10 cellular contexts compared by ENCODE assay signal in the genomic region with DNA sequence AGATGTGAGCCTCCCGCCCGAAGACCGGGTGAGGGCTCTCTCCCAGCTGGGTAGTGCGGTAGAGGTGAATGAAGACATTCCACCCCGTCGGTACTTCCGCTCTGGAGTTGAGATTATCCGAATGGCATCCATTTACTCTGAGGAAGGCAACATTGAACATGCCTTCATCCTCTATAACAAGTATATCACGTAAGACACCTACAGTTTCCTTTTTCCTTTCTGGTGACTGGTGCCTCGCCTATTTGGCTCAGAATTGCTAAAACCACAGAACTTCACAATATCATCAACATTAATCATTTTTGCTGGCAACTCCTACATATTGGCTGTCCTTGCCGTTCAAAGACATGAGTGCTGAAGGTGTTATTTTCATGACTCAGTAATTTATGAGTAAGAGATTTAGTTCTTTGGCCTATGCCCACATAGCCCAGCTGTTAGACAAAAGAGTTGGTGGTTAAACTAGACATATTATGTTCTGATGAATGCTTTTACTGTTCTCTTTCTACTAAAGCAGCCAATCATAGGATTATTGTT. TPM values are rescaled to one million over a fixed set of nuclear protein-coding genes. Genes with fewer than 3 reads are reported as not detected.
DNase-seq lines count a peak whose midpoint lies in the region; ATAC-seq, FAIRE-seq and TF ChIP-seq lines count a peak whose summit lies in the region.
"Had no signal": no experiment of that assay in that cellular context is flagged by ENCODE, and none has a peak within 500 bp of the region (broad histone marks: within the 10 kb centered on the region; RNA-seq: fewer than 3 reads in every experiment).

No MANE protein-coding gene starts in this region.

- TF ChIP-seq CTCF in fibroblast of mammary gland (conservative IDR thresholded peaks at IDR 0.05; ENCODE audit: control insufficient read depth, insufficient read depth, low read depth, low read length) (no peak), spleen (IDR thresholded peaks at IDR 0.05 in 8 of 11, conservative IDR thresholded peaks at IDR 0.05 in 3 of 11) (no peak)

- H3K36me3 Mint-ChIP-seq in activated CD4-positive, alpha-beta memory T cell treated with anti-CD3 and anti-CD28 coated beads, Interleukin-2, amount 10 ng/mL, durations not matched to agents 7 days and 5 days (ENCODE audit: low read depth), result peaks cover 47% of the 10 kb centered on the region

- intact Hi-C loops in spleen (cut with DNase I; ENCODE audit: low total_unique reads), result no loop called here

- peaks cover 50% of the 10 kb centered on the region for H3K4me1 Mint-ChIP-seq in activated CD4-positive, alpha-beta memory T cell treated with anti-CD3 and anti-CD28 coated beads, Interleukin-2, amount 10 ng/mL, durations not matched to agents 7 days and 5 days

- FAIRE-seq in HTR-8/SVneo (lab: Jason Lieb, UNC), result no peak

- peaks cover 12 to 56% (median 29%) of the 10 kb centered on the region in 6 donors for H3K4me1 ChIP-seq in spleen

- CTCF ChIA-PET in activated CD4-positive, alpha-beta memory T cell treated with anti-CD3 and anti-CD28 coated beads, Interleukin-2, amount 10 ng/mL, durations not matched to agents 7 days and 5 days (lab: Charles Lee), result interaction anchor here (1.1 kb wide), 1 partner anchor 21 kb away, joined by 3 read pairs; no protein-coding TSS in a partner anchor

- peak overlapping the region; percentile 95 for H3K4me3 Mint-ChIP-seq in activated CD4-positive, alpha-beta memory T cell treated with anti-CD3 and anti-CD28 coated beads, Interleukin-2, amount 10 ng/mL, durations not matched to agents 7 days and 5 days

- 69 to 82% (median 76%) methylated on average over 11 of the region's 11 CpGs for WGBS in spleen, 5 donors

- no peak for ATAC-seq in GM21576 (IDR thresholded peaks at IDR 0.05; ENCODE audit: unreplicated experiment)

- H3K27ac ChIP-seq in spleen, result peak overlapping the region in 2 of 8 donors; percentile 11 to 96

- H3K27me3 Mint-ChIP-seq in activated CD4-positive, alpha-beta memory T cell treated with anti-CD3 and anti-CD28 coated beads, Interleukin-2, amount 10 ng/mL, durations not matched to agents 7 days and 5 days, result no peaks in the 10 kb centered on the region

- H3K27me3 ChIP-seq in spleen (replicated peaks in 1 of 7), result no peaks in the 10 kb centered on the region

- peaks cover 6% of the 10 kb centered on the region for H3K9me3 Mint-ChIP-seq in activated CD4-positive, alpha-beta memory T cell treated with anti-CD3 and anti-CD28 coated beads, Interleukin-2, amount 10 ng/mL, durations not matched to agents 7 days and 5 days

- H3K27ac Mint-ChIP-seq in activated CD4-positive, alpha-beta memory T cell treated with anti-CD3 and anti-CD28 coated beads, Interleukin-2, amount 10 ng/mL, durations not matched to agents 7 days and 5 days, result peak overlapping the region; percentile 93
- H3K27ac Mint-ChIP-seq: H9 had no signal

- DNase-seq in HK-2 (ENCODE audit: unreplicated experiment) (peak; percentile 52), fibroblast of mammary gland (ENCODE audit: low read depth) (peak; percentile 97), HuH-7 (ENCODE audit: low spot score) (no peak), spleen (no peak), HTR-8/SVneo (ENCODE audit: insufficient read length, low spot score) (no peak)
- peak; percentile 20 for DNase-seq in activated CD4-positive, alpha-beta memory T cell treated with anti-CD3 and anti-CD28 coated beads, Interleukin-2, amount 10 ng/mL, durations not matched to agents 7 days and 5 days
- DNase-seq in stimulated activated CD4-positive, alpha-beta T cell treated with anti-CD3 and anti-CD28 coated beads, Interleukin-4, amount 100 ng/mL, for 48 hours (ENCODE audit: low read depth in 2 of 2), result peak; percentile 4 to 13
- DNase-seq: H9, SIG-M5 had no signal

- peaks cover 3 to 52% (median 35%) of the 10 kb centered on the region in 6 donors for H3K36me3 ChIP-seq in spleen

- POLR2A ChIA-PET in activated CD4-positive, alpha-beta memory T cell treated with anti-CD3 and anti-CD28 coated beads, Interleukin-2, amount 10 ng/mL, durations not matched to agents 7 days and 5 days (lab: Charles Lee), result no interaction called here

- no peak overlapping the region for H3K4me3 ChIP-seq in fibroblast of mammary gland (ENCODE audit: control insufficient read depth, low read depth, low read length)
- no peak overlapping the region for H3K4me3 ChIP-seq in spleen

- TF ChIP-seq POLR2A in spleen (IDR thresholded peaks at IDR 0.05), result no peak

- H3K9me3 ChIP-seq in spleen, result no peaks in the 10 kb centered on the region

RNA-seq across cellular contexts. Expression of a gene that starts 2.2 kb away (rescaled TPM):
- total RNA-seq in activated CD4-positive, alpha-beta memory T cell treated with anti-CD3 and anti-CD28 coated beads, Interleukin-2, amount 10 ng/mL, durations not matched to agents 7 days and 5 days, result 10 to 100 TPM; 51.1 to 51.2 TPM
- total RNA-seq in spleen, result 10 to 100 TPM; 26.2 to 35.1 (median 28.5) TPM
- 10 to 100 TPM; 19.5 to 28.5 (median 26.6) TPM for polyA plus RNA-seq in spleen

RNA-seq across cellular contexts. Expression of a gene that starts 47.0 kb away (rescaled TPM):
- total RNA-seq in activated CD4-positive, alpha-beta memory T cell treated with anti-CD3 and anti-CD28 coated beads, Interleukin-2, amount 10 ng/mL, durations not matched to agents 7 days and 5 days, result not detected
- not detected for total RNA-seq in spleen
- not detected for polyA plus RNA-seq in spleen

RNA-seq across cellular contexts. Expression of a gene that starts 51.0 kb away (rescaled TPM):
- 10 to 100 TPM; 29.6 to 30.7 TPM for total RNA-seq in activated CD4-positive, alpha-beta memory T cell treated with anti-CD3 and anti-CD28 coated beads, Interleukin-2, amount 10 ng/mL, durations not matched to agents 7 days and 5 days
- total RNA-seq in spleen, result 10 to 100 TPM; 24.5 to 49.3 (median 29.9) TPM
- 10 to 100 TPM; 17.2 to 25.3 (median 25.1) TPM for polyA plus RNA-seq in spleen

Comparison
In these comparisons a context has a peak if more than half of its experiments do, and no peak if none do; other contexts are left out.
1. DNase-seq: peak in HK-2 (single experiment), activated CD4-positive, alpha-beta memory T cell treated with anti-CD3 and anti-CD28 coated beads, Interleukin-2, amount 10 ng/mL, durations not matched to agents 7 days and 5 days (single experiment), fibroblast of mammary gland (single experiment) and stimulated activated CD4-positive, alpha-beta T cell treated with anti-CD3 and anti-CD28 coated beads, Interleukin-4, amount 100 ng/mL, for 48 hours (2 of 2); none in HuH-7 (single experiment), spleen (single experiment) and HTR-8/SVneo (single experiment).